In the genomic region with DNA sequence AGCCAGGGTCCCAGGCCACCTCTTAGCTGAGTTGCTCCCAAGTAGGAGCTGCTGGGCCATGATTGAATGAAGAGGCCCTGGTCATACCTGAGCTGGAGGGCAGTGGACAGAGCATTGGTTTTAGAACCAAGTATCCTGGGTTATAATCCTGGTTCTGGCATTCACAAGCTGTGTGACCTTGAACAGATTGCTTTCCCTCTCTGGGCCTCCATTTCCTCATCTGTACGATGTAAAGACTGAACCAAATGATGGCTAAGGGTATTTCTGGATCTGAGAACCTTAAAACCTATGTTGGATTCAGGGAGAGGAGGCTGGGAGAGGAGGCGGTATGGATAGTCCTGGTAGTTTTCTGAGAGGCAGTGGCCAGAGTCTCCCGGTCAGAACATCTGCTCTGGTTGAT, we compare ENCODE assay signal across 1 cellular context.
TF ChIP-seq lines count a peak whose summit lies in the region.

No MANE protein-coding gene starts in this region.

TF ChIP-seq in HCT116, 20 proteins besides CTCF, POLR2A, EP300 and RAD21 (continued from another document):
- TF ChIP-seq EZH2phosphoT487 (IDR thresholded peaks at IDR 0.05; ENCODE audit: borderline replicate concordance) (no peak), TCF7L2 (IDR thresholded peaks at IDR 0.05; ENCODE audit: borderline replicate concordance, extremely low read depth, insufficient read depth, insufficient read length) (no peak), CEBPB (IDR thresholded peaks at IDR 0.05; ENCODE audit: low read depth) (no peak), JUND (IDR thresholded peaks at IDR 0.05) (no peak), EZH2 (IDR thresholded peaks at IDR 0.05) (no peak), SRF (IDR thresholded peaks at IDR 0.05; ENCODE audit: low read depth) (no peak), SP1 (IDR thresholded peaks at IDR 0.05; ENCODE audit: low read depth) (no peak), EGR1 (IDR thresholded peaks at IDR 0.05; ENCODE audit: low read depth) (no peak), FOSL1 (IDR thresholded peaks at IDR 0.05; ENCODE audit: low read depth) (no peak), ELF1 (IDR thresholded peaks at IDR 0.05; ENCODE audit: borderline replicate concordance, low read depth) (no peak), ZFX (IDR thresholded peaks at IDR 0.05) (no peak)
- TF ChIP-seq, protein P1, sequence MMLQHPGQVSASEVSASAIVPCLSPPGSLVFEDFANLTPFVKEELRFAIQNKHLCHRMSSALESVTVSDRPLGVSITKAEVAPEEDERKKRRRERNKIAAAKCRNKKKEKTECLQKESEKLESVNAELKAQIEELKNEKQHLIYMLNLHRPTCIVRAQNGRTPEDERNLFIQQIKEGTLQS (IDR thresholded peaks at IDR 0.05), result no peak
- TF ChIP-seq, protein P2, sequence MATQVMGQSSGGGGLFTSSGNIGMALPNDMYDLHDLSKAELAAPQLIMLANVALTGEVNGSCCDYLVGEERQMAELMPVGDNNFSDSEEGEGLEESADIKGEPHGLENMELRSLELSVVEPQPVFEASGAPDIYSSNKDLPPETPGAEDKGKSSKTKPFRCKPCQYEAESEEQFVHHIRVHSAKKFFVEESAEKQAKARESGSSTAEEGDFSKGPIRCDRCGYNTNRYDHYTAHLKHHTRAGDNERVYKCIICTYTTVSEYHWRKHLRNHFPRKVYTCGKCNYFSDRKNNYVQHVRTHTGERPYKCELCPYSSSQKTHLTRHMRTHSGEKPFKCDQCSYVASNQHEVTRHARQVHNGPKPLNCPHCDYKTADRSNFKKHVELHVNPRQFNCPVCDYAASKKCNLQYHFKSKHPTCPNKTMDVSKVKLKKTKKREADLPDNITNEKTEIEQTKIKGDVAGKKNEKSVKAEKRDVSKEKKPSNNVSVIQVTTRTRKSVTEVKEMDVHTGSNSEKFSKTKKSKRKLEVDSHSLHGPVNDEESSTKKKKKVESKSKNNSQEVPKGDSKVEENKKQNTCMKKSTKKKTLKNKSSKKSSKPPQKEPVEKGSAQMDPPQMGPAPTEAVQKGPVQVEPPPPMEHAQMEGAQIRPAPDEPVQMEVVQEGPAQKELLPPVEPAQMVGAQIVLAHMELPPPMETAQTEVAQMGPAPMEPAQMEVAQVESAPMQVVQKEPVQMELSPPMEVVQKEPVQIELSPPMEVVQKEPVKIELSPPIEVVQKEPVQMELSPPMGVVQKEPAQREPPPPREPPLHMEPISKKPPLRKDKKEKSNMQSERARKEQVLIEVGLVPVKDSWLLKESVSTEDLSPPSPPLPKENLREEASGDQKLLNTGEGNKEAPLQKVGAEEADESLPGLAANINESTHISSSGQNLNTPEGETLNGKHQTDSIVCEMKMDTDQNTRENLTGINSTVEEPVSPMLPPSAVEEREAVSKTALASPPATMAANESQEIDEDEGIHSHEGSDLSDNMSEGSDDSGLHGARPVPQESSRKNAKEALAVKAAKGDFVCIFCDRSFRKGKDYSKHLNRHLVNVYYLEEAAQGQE (IDR thresholded peaks at IDR 0.05; ENCODE audit: low read depth), result no peak
- TF ChIP-seq, protein P3, sequence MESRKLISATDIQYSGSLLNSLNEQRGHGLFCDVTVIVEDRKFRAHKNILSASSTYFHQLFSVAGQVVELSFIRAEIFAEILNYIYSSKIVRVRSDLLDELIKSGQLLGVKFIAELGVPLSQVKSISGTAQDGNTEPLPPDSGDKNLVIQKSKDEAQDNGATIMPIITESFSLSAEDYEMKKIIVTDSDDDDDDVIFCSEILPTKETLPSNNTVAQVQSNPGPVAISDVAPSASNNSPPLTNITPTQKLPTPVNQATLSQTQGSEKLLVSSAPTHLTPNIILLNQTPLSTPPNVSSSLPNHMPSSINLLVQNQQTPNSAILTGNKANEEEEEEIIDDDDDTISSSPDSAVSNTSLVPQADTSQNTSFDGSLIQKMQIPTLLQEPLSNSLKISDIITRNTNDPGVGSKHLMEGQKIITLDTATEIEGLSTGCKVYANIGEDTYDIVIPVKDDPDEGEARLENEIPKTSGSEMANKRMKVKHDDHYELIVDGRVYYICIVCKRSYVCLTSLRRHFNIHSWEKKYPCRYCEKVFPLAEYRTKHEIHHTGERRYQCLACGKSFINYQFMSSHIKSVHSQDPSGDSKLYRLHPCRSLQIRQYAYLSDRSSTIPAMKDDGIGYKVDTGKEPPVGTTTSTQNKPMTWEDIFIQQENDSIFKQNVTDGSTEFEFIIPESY (IDR thresholded peaks at IDR 0.05; ENCODE audit: extremely low read depth, insufficient replicate concordance, low read length), result no peak
